Comparison of ENCODE assay signal across 8 cellular contexts in genomic region chr16:88649924-88650748, GRCh38. TPM values are rescaled to one million over a fixed set of nuclear protein-coding genes. Genes with fewer than 3 reads are reported as not detected.
DNase-seq lines count a peak whose midpoint lies in the region; ATAC-seq, FAIRE-seq and TF ChIP-seq lines count a peak whose summit lies in the region.

No MANE protein-coding gene starts in this region.

- no peak for FAIRE-seq in small intestine (lab: Jason Lieb, UNC)

- H3K36me3 ChIP-seq in DND-41 (ENCODE audit: insufficient read depth, low read length) (peaks cover 50% of the 10 kb centered on the region), KOPT-K1 (ENCODE audit: insufficient read depth, low read length) (peaks cover 59% of the 10 kb centered on the region), small intestine (ENCODE audit: control insufficient read depth in 2 of 2, insufficient read depth in 2 of 2, low read length in 2 of 2) (peaks cover 4 to 5% of the 10 kb centered on the region in 2 donors)

- 6 to 10% (median 7%) methylated on average over 30 to 37 of the region's 37 CpGs for WGBS in small intestine, 3 donors

- H3K9me3 ChIP-seq in DND-41 (ENCODE audit: insufficient read depth, low read length, severe bottlenecking) (no peaks in the 10 kb centered on the region), KOPT-K1 (ENCODE audit: insufficient read depth, low read length, poor library complexity, severe bottlenecking) (no peaks in the 10 kb centered on the region), small intestine (ENCODE audit: control insufficient read depth, low read depth) (no peaks in the 10 kb centered on the region)

- H3K4me1 ChIP-seq in DND-41 (ENCODE audit: insufficient read depth, low read length) (peaks cover 26% of the 10 kb centered on the region), small intestine (ENCODE audit: control insufficient read depth in 2 of 2, insufficient read depth in 1 of 2, low read depth in 1 of 2, low read length in 1 of 2) (peaks cover 0 to 6% of the 10 kb centered on the region in 2 donors)

- H2AFZ ChIP-seq in DND-41 (ENCODE audit: low read depth, low read length): peak overlapping the region; percentile 81

- peak overlapping the region; percentile 93 for H3K4me2 ChIP-seq in DND-41 (ENCODE audit: insufficient read depth, low read length)

- peak overlapping the region; percentile 64 to 96 for H3K4me3 ChIP-seq in DND-41 (ENCODE audit: low read depth in 1 of 2, low read length in 2 of 2)
- H3K4me3 ChIP-seq in iPS-11a (ENCODE audit: low read depth, low read length): peak overlapping the region; percentile 74
- H3K4me3 ChIP-seq in small intestine (ENCODE audit: low read depth in 1 of 2, low read length in 2 of 2): peak overlapping the region; percentile 88 to 89

- no peaks in the 10 kb centered on the region for H3K9me3 Mint-ChIP-seq in activated naive CD8-positive, alpha-beta T cell (ENCODE audit: low read depth)

- H3K27me3 ChIP-seq in DND-41 (ENCODE audit: insufficient read depth, low read length, poor library complexity): no peaks in the 10 kb centered on the region
- no peaks in the 10 kb centered on the region for H3K27me3 ChIP-seq in small intestine (ENCODE audit: control insufficient read depth in 2 of 2, insufficient read depth in 2 of 2, low read length in 2 of 2)

- no peak for TF ChIP-seq CTCF in DND-41 (IDR thresholded peaks at IDR 0.05; ENCODE audit: borderline replicate concordance, extremely low read depth, low read length, poor library complexity, severe bottlenecking)

- peak; percentile 59 for ATAC-seq in DND-41 (ENCODE audit: insufficient read depth, low read depth)
- ATAC-seq in GM21528 (IDR thresholded peaks at IDR 0.05; ENCODE audit: low FRiP score, unreplicated experiment): peak; percentile 18

- H3K27me3 Mint-ChIP-seq in activated naive CD8-positive, alpha-beta T cell: no peaks in the 10 kb centered on the region

- H3K4me1 Mint-ChIP-seq in activated naive CD8-positive, alpha-beta T cell (ENCODE audit: low read depth): peaks cover 16% of the 10 kb centered on the region

- H3K4me3 Mint-ChIP-seq in activated naive CD8-positive, alpha-beta T cell: peak overlapping the region; percentile 89

- H3K27ac ChIP-seq in DND-41 (ENCODE audit: low read length) (peak overlapping the region; percentile 84), KOPT-K1 (ENCODE audit: low read depth, low read length, poor library complexity, severe bottlenecking) (peak overlapping the region; percentile 82), small intestine (ENCODE audit: low read depth in 1 of 2, low read length in 1 of 2) (peak overlapping the region; percentile 69 to 88)

- H4K20me1 ChIP-seq in DND-41 (ENCODE audit: insufficient read depth, low read length): peaks cover 49% of the 10 kb centered on the region

- DNase-seq in DND-41: peak; percentile 67
- DNase-seq in small intestine: peak; percentile 51
- DNase-seq in ureter (ENCODE audit: low spot score): no peak
- no peak for DNase-seq in HUDEP-2 (lab: John Stamatoyannopoulos, UW; ENCODE audit: unreplicated experiment in 76 of 76)

- peaks cover 20% of the 10 kb centered on the region for H3K79me2 ChIP-seq in DND-41 (ENCODE audit: insufficient read depth, low read length)

- no peak overlapping the region for H3K27ac Mint-ChIP-seq in activated naive CD8-positive, alpha-beta T cell

- peak overlapping the region; percentile 69 for H3K9ac ChIP-seq in DND-41 (ENCODE audit: low read depth, low read length)

- peaks cover 2% of the 10 kb centered on the region for H3K36me3 Mint-ChIP-seq in activated naive CD8-positive, alpha-beta T cell

RNA-seq across cellular contexts. Expression of gene CYBA, which starts 0.7 kb away (rescaled TPM):
- 100 to 1,000 TPM in 2 of 3 donors, 10 to 100 TPM in 1; 61.1 to 320 (median 140) TPM for polyA plus RNA-seq in small intestine
- 279 TPM for total RNA-seq in ureter

RNA-seq across cellular contexts. Expression of gene IL17C, which starts 11.8 kb away (rescaled TPM):
- polyA plus RNA-seq in small intestine: under 1 TPM in 1 of 3 donors, not detected in 2; 0.19 TPM
- total RNA-seq in ureter: not detected

RNA-seq across cellular contexts. Expression of gene MVD, which starts 12.8 kb away (rescaled TPM):
- 100 to 1,000 TPM in 1 of 3 donors, 10 to 100 TPM in 2; 28.4 to 115 (median 40.3) TPM for polyA plus RNA-seq in small intestine
- total RNA-seq in ureter: 43.9 TPM

RNA-seq across cellular contexts. Expression of gene SNAI3, which starts 36.2 kb away (rescaled TPM):
- polyA plus RNA-seq in small intestine: 1 to 10 TPM in 1 of 3 donors, under 1 TPM in 2; 0.45 to 3.2 (median 0.72) TPM
- 1.8 TPM for total RNA-seq in ureter

RNA-seq across cellular contexts. Expression of gene RNF166, which starts 56.1 kb away (rescaled TPM):
- polyA plus RNA-seq in small intestine: 10 to 100 TPM in 2 of 3 donors, 1 to 10 TPM in 1; 9.2 to 15.1 (median 13.5) TPM
- total RNA-seq in ureter: 22.8 TPM

Comparison
In these comparisons a context has a peak if more than half of its experiments do, and no peak if none do; other contexts are left out.
1. DNase-seq: peak in DND-41 (single experiment) and small intestine (single experiment); none in ureter (single experiment) and HUDEP-2 (0 of 76).
2. Peak in every context shown above with its lines, with median percentiles within 50 percentile points of each other: H3K27ac ChIP-seq and H3K4me3 ChIP-seq.